Comparison of ENCODE assay signal across 1 cellular context in the genomic region with DNA sequence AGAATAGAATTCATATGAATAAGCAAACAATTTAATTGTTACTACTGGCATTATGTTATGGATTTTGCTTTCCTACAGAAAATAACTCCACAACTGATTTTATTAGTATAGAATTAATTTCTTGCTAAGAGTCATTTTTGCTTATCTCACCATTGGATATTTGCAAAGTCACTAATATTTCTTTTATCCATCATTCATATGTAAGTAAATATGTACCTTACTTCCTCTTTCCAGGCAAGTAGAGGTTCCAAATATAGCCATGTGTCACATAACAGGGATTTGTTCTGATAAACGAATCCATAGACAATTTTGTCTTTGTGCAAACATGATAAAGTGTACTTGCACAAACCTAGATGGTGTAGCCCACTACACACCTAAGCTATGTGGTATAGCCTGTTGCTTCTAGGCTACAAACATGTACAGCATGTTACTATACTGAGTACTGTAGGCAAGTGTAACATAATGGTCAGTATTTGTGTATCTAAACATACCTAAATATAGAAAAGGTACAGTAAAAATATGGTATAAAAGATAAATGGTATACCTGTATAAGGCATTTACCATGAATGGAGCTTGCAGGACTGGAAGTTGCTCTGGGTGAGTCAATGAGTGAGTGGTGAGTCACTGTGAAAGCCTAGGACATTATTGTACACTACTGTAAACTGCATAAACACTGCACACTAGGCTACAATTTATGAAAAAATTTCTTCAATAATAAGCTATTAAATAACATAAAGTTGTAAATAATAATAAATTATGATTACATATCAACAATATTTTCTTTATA.
A peak's percentile ranks its signal among the peaks of the same experiment; 100 is the strongest.
TF ChIP-seq lines count a peak whose summit lies in the region.

No MANE protein-coding gene starts in this region.

TF ChIP-seq in endothelial cell of umbilical vein, 7 proteins besides CTCF, POLR2A, EP300 and RAD21:
- no peak for TF ChIP-seq EZH2 (IDR thresholded peaks at IDR 0.05; ENCODE audit: borderline replicate concordance, low read depth, low read length, severe bottlenecking)
- peak; percentile 81 for TF ChIP-seq FOS (IDR thresholded peaks at IDR 0.05; ENCODE audit: borderline replicate concordance, insufficient read depth, low read length)
- TF ChIP-seq, protein P1, sequence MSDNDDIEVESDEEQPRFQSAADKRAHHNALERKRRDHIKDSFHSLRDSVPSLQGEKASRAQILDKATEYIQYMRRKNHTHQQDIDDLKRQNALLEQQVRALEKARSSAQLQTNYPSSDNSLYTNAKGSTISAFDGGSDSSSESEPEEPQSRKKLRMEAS (IDR thresholded peaks at IDR 0.05; ENCODE audit: insufficient read depth, insufficient read length) = no peak
- TF ChIP-seq MYC (IDR thresholded peaks at IDR 0.05; ENCODE audit: low read depth, low read length) = no peak
- TF ChIP-seq GATA2 (IDR thresholded peaks at IDR 0.05; ENCODE audit: insufficient read depth, insufficient read length, low read depth, low read length) = no peak
- peak; percentile 54 for TF ChIP-seq JUN (IDR thresholded peaks at IDR 0.05; ENCODE audit: borderline replicate concordance, insufficient read depth, insufficient read length, low read depth)
- no peak for TF ChIP-seq POLR2AphosphoS5 (IDR thresholded peaks at IDR 0.05; ENCODE audit: insufficient read depth, low read depth, low read length)
